Comparison of ENCODE assay signal across 8 cellular contexts in the genomic region with DNA sequence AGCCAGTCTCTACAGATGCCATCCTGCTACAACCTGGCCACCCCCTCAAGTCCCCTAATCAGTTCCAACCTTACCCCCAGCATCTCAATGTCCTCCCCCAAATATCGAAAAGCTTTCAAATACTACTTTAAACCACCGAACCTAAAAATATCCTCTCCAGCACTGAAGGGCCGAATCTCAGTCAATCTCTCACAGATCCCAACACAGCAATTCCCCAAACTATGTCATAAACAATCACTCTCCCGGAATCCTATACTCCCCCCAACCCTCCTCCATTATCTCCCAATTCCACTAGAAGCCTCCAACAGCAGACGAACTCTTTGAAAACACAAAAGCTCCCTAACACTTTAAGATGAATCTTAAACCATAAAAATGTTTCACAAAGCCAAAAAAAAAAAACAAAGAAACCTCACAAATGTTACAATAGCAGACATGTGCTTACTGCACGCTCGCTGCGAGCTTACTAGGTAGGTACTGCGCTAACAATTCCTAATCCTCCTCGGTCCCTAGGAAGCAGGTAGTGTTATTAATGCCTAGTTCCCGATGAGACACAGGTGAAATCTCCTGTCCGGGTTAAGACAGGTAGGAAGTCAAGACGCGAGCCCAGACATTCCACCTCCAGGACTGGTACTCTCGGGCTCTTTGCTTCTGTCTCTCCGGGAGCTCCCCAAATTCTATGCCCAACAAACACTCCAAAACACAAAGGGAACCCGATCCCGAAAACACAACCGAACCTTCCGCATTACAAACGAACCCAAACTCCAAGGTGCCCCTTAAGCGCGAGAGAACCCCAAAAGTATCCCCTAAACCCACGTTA. TPM values are rescaled to one million over a fixed set of nuclear protein-coding genes. Genes with fewer than 3 reads are reported as not detected.
DNase-seq lines count a peak whose midpoint lies in the region; ATAC-seq and TF ChIP-seq lines count a peak whose summit lies in the region.

No MANE protein-coding gene starts in this region.

- H3K4me1 ChIP-seq in SJSA1 (replicated peaks) (peaks cover 12% of the 10 kb centered on the region), left lung (peaks cover 6 to 39% of the 10 kb centered on the region in 2 donors), stomach smooth muscle (ENCODE audit: control insufficient read depth, insufficient read depth, low read length) (peaks cover 17% of the 10 kb centered on the region)

- POLR2A ChIA-PET in activated CD4-positive, alpha-beta T cell treated with anti-CD3 and anti-CD28 coated beads for 36 hours (lab: Charles Lee), result interaction anchor here (0.6 to 2.6 kb wide), 11 partner anchors 9 to 826 kb away, joined by 3 to 25 read pairs (median 4); partner anchors contain the start of genes FBXO46, QPCTL, SNRPD2 and TOMM40

- H3K27ac ChIP-seq in SJSA1 (0 out of 2 replicates have a peak overlapping the region, but pooled peaks have one; percentile 13), left lung (peak overlapping the region; percentile 83 to 95), stomach smooth muscle (ENCODE audit: low read length) (peak overlapping the region; percentile 97)

- H3K9me3 Mint-ChIP-seq in activated CD4-positive, alpha-beta T cell treated with anti-CD3 and anti-CD28 coated beads for 36 hours (ENCODE audit: low read depth), result no peaks in the 10 kb centered on the region
- no peaks in the 10 kb centered on the region for H3K9me3 Mint-ChIP-seq in central memory CD8-positive, alpha-beta T cell

- CTCF ChIA-PET in activated CD4-positive, alpha-beta T cell treated with anti-CD3 and anti-CD28 coated beads for 36 hours (lab: Charles Lee), result interaction anchor here (0.5 to 5.3 kb wide), 14 partner anchors 9 to 231 kb away, joined by 3 to 75 read pairs (median 4); partner anchors contain the start of genes FBXO46, FOXA3, QPCTL and SIX5

- DNase-seq in activated CD4-positive, alpha-beta T cell treated with anti-CD3 and anti-CD28 coated beads for 36 hours, result peak; percentile 29
- DNase-seq in activated CD4-positive, alpha-beta T cell treated with anti-CD3 and anti-CD28 coated beads for 1 hour, result no peak
- peak in 1 of 2 experiments; percentile 44 for DNase-seq in SJSA1 (ENCODE audit: low read depth in 1 of 2, low spot score in 2 of 2)
- no peak for DNase-seq in central memory CD8-positive, alpha-beta T cell (ENCODE audit: low spot score in 2 of 2)
- DNase-seq in left lung, result no peak
- DNase-seq in sciatic nerve (ENCODE audit: low spot score), result no peak

- no peak for TF ChIP-seq CTCF in left lung (IDR thresholded peaks at IDR 0.05)

- no peaks in the 10 kb centered on the region for H3K9me3 ChIP-seq in SJSA1 (replicated peaks)
- H3K9me3 ChIP-seq in left lung, result no peaks in the 10 kb centered on the region
- H3K9me3 ChIP-seq in stomach smooth muscle (ENCODE audit: control insufficient read depth in 2 of 2, low read length in 2 of 2), result no peaks in the 10 kb centered on the region

- H3K9ac ChIP-seq in stomach smooth muscle (ENCODE audit: low read length in 2 of 2), result peak overlapping the region; percentile 94 to 95

- H3K36me3 Mint-ChIP-seq in activated CD4-positive, alpha-beta T cell treated with anti-CD3 and anti-CD28 coated beads for 36 hours (ENCODE audit: low read depth), result peaks cover 26% of the 10 kb centered on the region
- H3K36me3 Mint-ChIP-seq in central memory CD8-positive, alpha-beta T cell (ENCODE audit: insufficient read depth), result peaks cover 12% of the 10 kb centered on the region

- no peak for ATAC-seq in activated CD4-positive, alpha-beta T cell treated with anti-CD3 and anti-CD28 coated beads for 36 hours
- no peak for ATAC-seq in central memory CD8-positive, alpha-beta T cell (replicated peaks; ENCODE audit: extremely low read depth, poor library complexity, severe bottlenecking)
- ATAC-seq in left lung (peak; percentile 32), sciatic nerve (no peak), HG02798 (IDR thresholded peaks at IDR 0.05; ENCODE audit: poor library complexity, unreplicated experiment) (no peak)

- no peaks in the 10 kb centered on the region for H3K27me3 Mint-ChIP-seq in activated CD4-positive, alpha-beta T cell treated with anti-CD3 and anti-CD28 coated beads for 36 hours
- H3K27me3 Mint-ChIP-seq in central memory CD8-positive, alpha-beta T cell, result no peaks in the 10 kb centered on the region

- peaks cover 27% of the 10 kb centered on the region for H3K36me3 ChIP-seq in SJSA1
- H3K36me3 ChIP-seq in left lung, result peaks cover 0 to 29% of the 10 kb centered on the region in 2 donors
- peaks cover 2 to 3% of the 10 kb centered on the region in 2 donors for H3K36me3 ChIP-seq in stomach smooth muscle (ENCODE audit: control insufficient read depth in 2 of 2, insufficient read depth in 2 of 2, low read length in 2 of 2)

- H3K4me3 Mint-ChIP-seq in activated CD4-positive, alpha-beta T cell treated with anti-CD3 and anti-CD28 coated beads for 36 hours, result peak overlapping the region; percentile 93
- H3K4me3 Mint-ChIP-seq in central memory CD8-positive, alpha-beta T cell, result peak overlapping the region; percentile 94

- intact Hi-C loops in activated CD4-positive, alpha-beta T cell treated with anti-CD3 and anti-CD28 coated beads for 36 hours (cut with DNase I, micrococcal nuclease), result loop anchor here (1.0 to 5.0 kb wide), 18 partner anchors 14 to 886 kb away; partner anchors contain the start of genes FBXO46 (in 2 of the 2), OPA3 (in 2 of the 2), QPCTL (in 2 of the 2) and BLOC1S3 (in 1 of the 2)
- intact Hi-C loops in left lung (cut with DNase I) (no loop called here), sciatic nerve (cut with DNase I) (no loop called here)

- H3K4me3 ChIP-seq in SJSA1 (peak overlapping the region; percentile 45), left lung (peak overlapping the region; percentile 42 to 60), stomach smooth muscle (ENCODE audit: low read length in 2 of 2) (peak overlapping the region; percentile 91 to 99)

- H3K27me3 ChIP-seq in SJSA1 (replicated peaks) (no peaks in the 10 kb centered on the region), left lung (no peaks in the 10 kb centered on the region), stomach smooth muscle (ENCODE audit: control insufficient read depth in 1 of 2, insufficient read depth in 2 of 2, low read length in 2 of 2) (no peaks in the 10 kb centered on the region)

- H3K4me1 Mint-ChIP-seq in activated CD4-positive, alpha-beta T cell treated with anti-CD3 and anti-CD28 coated beads for 36 hours, result peaks cover 36% of the 10 kb centered on the region
- peaks cover 30% of the 10 kb centered on the region for H3K4me1 Mint-ChIP-seq in central memory CD8-positive, alpha-beta T cell

- H3K27ac Mint-ChIP-seq in activated CD4-positive, alpha-beta T cell treated with anti-CD3 and anti-CD28 coated beads for 36 hours, result peak overlapping the region; percentile 94
- H3K27ac Mint-ChIP-seq in central memory CD8-positive, alpha-beta T cell (ENCODE audit: low read depth), result peak overlapping the region; percentile 87

RNA-seq across cellular contexts. Expression of gene FBXO46, which starts 14.2 kb away (rescaled TPM):
- 10 to 100 TPM; 32.3 to 43.3 TPM for total RNA-seq in activated CD4-positive, alpha-beta T cell treated with anti-CD3 and anti-CD28 coated beads for 36 hours
- total RNA-seq in SJSA1 (2014; rRNA removed; shearing (Covaris generic)), result 8.3 and 10.7 TPM in 2 replicates
- total RNA-seq in left lung (10 to 100 TPM; 16.6 to 18.4 TPM), sciatic nerve (23.6 TPM)

RNA-seq across cellular contexts. Expression of gene MEIOSIN, which starts 16.7 kb away (rescaled TPM):
- not detected for total RNA-seq in activated CD4-positive, alpha-beta T cell treated with anti-CD3 and anti-CD28 coated beads for 36 hours
- not detected in 2 replicates for total RNA-seq in SJSA1 (2014; rRNA removed; shearing (Covaris generic))
- not detected for total RNA-seq in left lung
- not detected for total RNA-seq in sciatic nerve

RNA-seq across cellular contexts. Expression of gene QPCTL, which starts 24.1 kb away (rescaled TPM):
- total RNA-seq in activated CD4-positive, alpha-beta T cell treated with anti-CD3 and anti-CD28 coated beads for 36 hours, result 10 to 100 TPM; 17.3 to 18.7 TPM
- total RNA-seq in SJSA1 (2014; rRNA removed; shearing (Covaris generic)), result 11.6 and 14.6 TPM in 2 replicates
- total RNA-seq in left lung, result 1 to 10 TPM; 7.7 to 8.7 TPM
- 10.9 TPM for total RNA-seq in sciatic nerve

RNA-seq across cellular contexts. Expression of gene SNRPD2, which starts 24.8 kb away (rescaled TPM):
- total RNA-seq in activated CD4-positive, alpha-beta T cell treated with anti-CD3 and anti-CD28 coated beads for 36 hours, result 100 to 1,000 TPM; 619 to 839 TPM
- total RNA-seq in SJSA1 (2014; rRNA removed; shearing (Covaris generic)), result 331 and 402 TPM in 2 replicates
- total RNA-seq in left lung (100 to 1,000 TPM; 276 to 306 TPM), sciatic nerve (209 TPM)

RNA-seq across cellular contexts. Expression of gene GIPR, which starts 48.5 kb away (rescaled TPM):
- 1 to 10 TPM; 4.5 to 5.9 TPM for total RNA-seq in activated CD4-positive, alpha-beta T cell treated with anti-CD3 and anti-CD28 coated beads for 36 hours
- total RNA-seq in SJSA1 (2014; rRNA removed; shearing (Covaris generic)), result 0.72 and 2.1 TPM in 2 replicates
- total RNA-seq in left lung (1 to 10 TPM; 5.4 to 5.7 TPM), sciatic nerve (5.0 TPM)

Comparison
In these comparisons a context has a peak if more than half of its experiments do, and no peak if none do; other contexts are left out.
1. H3K27ac ChIP-seq: peak in every context shown above with its lines; median percentile 97 in stomach smooth muscle; 89 in left lung; 13 in SJSA1.
2. H3K4me3 ChIP-seq: peak in every context shown above with its lines; median percentile 95 in stomach smooth muscle; 51 in left lung; 45 in SJSA1.
3. intact Hi-C loops: an anchor here in activated CD4-positive, alpha-beta T cell treated with anti-CD3 and anti-CD28 coated beads for 36 hours (1.0 to 5.0 kb wide); none called in left lung and sciatic nerve.